ENCODE assay signal across 20 cellular contexts in the genomic region with DNA sequence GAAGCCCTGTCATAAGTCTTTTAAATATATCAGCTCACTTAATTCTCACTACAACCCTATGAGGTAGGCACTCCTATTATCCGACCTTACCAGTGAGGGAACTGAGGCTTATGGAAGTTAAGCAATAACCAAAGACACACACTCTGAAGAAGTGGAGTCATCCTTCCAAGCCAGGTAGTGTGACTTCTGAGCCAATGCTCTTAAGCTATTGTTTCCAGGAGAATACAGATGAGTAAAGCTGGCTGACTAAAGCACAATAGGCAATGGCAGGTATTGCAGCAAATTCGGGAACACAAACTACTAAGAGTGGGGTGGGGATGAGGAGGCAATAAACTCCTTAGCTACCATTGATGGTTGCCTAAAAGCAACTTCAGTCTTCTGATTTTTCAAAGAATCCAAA.
"Had no signal": no experiment of that assay in that cellular context is flagged by ENCODE, and none has a peak within 500 bp of the region (broad histone marks: within the 10 kb centered on the region; RNA-seq: fewer than 3 reads in every experiment).

No MANE protein-coding gene starts in this region.

- H3K9ac ChIP-seq: SK-N-SH had no signal

- H3K27me3 ChIP-seq: MG63 had no signal

- H3K9me2 ChIP-seq: SK-N-SH had no signal

- H3K36me3 ChIP-seq: MG63 had no signal

- H3K9me3 ChIP-seq: MG63, SK-N-SH had no signal

- H3K4me2 ChIP-seq: SK-N-SH had no signal

- H3K4me3 ChIP-seq: MG63 had no signal

- DNase-seq: KBM-7, MG63, NCI-H1092, NCI-H1105 treated with DMSO at 0.1 percent for 48 hours, NCI-H1417 treated with DMSO at 0.1 percent for 48 hours, NCI-H146, NCI-H1694 treated with DMSO at 0.1 percent for 48 hours, NCI-H1930, NCI-H2081, NCI-H2107, NCI-H2171, NCI-H226, NCI-H446, NCI-H510A, NCI-H524 treated with DMSO at 0.1 percent for 48 hours, NCI-H69, NCI-H774, RPMI8226, SHP77, SK-N-SH had no signal
